ENCODE assay signal across 8 cellular contexts in the genomic region with DNA sequence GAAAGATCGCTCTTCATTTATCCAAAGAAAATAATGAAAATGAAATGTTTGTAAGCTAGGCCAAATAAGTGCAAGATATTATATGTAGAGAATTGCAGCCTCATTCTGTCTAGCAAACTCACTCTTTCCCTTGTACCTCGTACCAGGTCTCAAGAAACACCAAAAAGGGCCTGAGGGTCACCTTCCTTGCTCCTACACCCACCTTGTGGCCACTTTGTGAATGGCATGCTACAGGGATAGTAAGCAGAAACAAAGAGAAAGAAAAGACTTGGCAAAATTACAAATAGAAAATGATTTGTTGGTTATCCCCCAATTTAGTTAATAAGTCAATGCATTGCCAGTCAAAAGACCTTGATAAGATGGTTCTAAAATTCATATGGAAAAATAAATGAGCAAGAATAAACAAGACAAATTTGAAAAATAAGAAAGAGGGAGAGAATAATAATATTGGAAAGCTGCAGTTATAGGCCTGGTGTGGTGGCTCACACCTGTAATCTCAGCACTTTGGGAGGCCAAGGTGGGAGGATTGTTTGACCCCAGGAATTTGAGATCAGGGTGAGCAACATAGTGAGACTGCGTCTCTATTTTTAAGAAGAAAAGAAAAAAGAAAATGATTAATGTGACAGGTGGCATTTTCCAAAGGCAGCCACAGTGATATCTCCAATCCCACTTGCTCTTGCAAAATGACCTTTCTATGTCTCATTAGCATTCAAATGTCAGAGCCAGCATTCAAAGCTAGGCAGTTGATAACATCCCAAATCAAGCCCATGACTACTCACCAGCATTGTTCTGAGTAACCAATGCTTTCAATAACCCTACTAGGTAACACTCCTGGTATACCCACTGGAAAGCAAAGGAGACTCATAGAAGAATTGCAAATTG. TPM values are rescaled to one million over a fixed set of nuclear protein-coding genes. Genes with fewer than 3 reads are reported as not detected.
DNase-seq lines count a peak whose midpoint lies in the region; ATAC-seq and TF ChIP-seq lines count a peak whose summit lies in the region.

No MANE protein-coding gene starts in this region.

- ATAC-seq in GM18861 (IDR thresholded peaks at IDR 0.05; ENCODE audit: unreplicated experiment) (peak; percentile 40), PC-3 (no peak)

- H2AFZ ChIP-seq in PC-3 (ENCODE audit: low read length): no peak overlapping the region
- no peak overlapping the region for H2AFZ ChIP-seq in fibroblast of lung (ENCODE audit: low read length)

- no peaks in the 10 kb centered on the region for H3K9me3 ChIP-seq in PC-3 (ENCODE audit: low read length)
- H3K9me3 ChIP-seq in fibroblast of lung (ENCODE audit: control insufficient read depth, insufficient read depth, low read depth, low read length): no peaks in the 10 kb centered on the region
- no peaks in the 10 kb centered on the region for H3K9me3 ChIP-seq in tibial nerve

- POLR2A ChIA-PET in PC-3 (lab: Charles Lee; ENCODE audit: unreplicated experiment): no interaction called here

- peaks cover 35% of the 10 kb centered on the region for H3K4me1 Mint-ChIP-seq in activated T-cell treated with anti-CD3 and anti-CD28 coated beads, Interleukin-2, amount 50 U/mL, for 24 hours (ENCODE audit: low read depth)

- H3K4me2 ChIP-seq in PC-3 (ENCODE audit: low read length) (no peak overlapping the region), fibroblast of lung (ENCODE audit: extremely low read depth, insufficient read depth, low read length) (no peak overlapping the region)

- no peak for TF ChIP-seq EP300 in tibial nerve (IDR thresholded peaks at IDR 0.05)

- TF ChIP-seq POLR2A in tibial nerve (IDR thresholded peaks at IDR 0.05): no peak

- DNase-seq in AG08396 (ENCODE audit: low spot score): peak; percentile 59
- DNase-seq in KBM-7: peak; percentile 79
- DNase-seq in PC-3: peak; percentile 88
- DNase-seq in activated T-cell treated with anti-CD3 and anti-CD28 coated beads, Interleukin-2, amount 50 U/mL, for 24 hours: peak; percentile 77
- DNase-seq in fibroblast of lung (ENCODE audit: low read depth in 2 of 2): peak; percentile 67 to 82
- peak; percentile 52 for DNase-seq in non-pigmented ciliary epithelial cell (ENCODE audit: low read depth)
- DNase-seq in tibial nerve (ENCODE audit: low spot score in 2 of 2): peak; percentile 72 to 92

- TF ChIP-seq CTCF in PC-3 (conservative IDR thresholded peaks at IDR 0.05; ENCODE audit: low read depth, low read length): peak; percentile 89
- peak; percentile 97 to 99 for TF ChIP-seq CTCF in fibroblast of lung (conservative IDR thresholded peaks at IDR 0.05 in 1 of 2, IDR thresholded peaks at IDR 0.05 in 1 of 2; ENCODE audit: low read depth in 1 of 2, low read length in 2 of 2)
- TF ChIP-seq CTCF in tibial nerve (IDR thresholded peaks at IDR 0.05): peak; percentile 78 to 89 (median 81)

- intact Hi-C loops in PC-3 (cut with micrococcal nuclease): loop anchor here (1.0 to 5.0 kb wide), 4 partner anchors 68 to 443 kb away; partner anchors contain the start of genes APLF and FBXO48

- H3K27ac ChIP-seq in PC-3 (ENCODE audit: low read length): no peak overlapping the region
- H3K27ac ChIP-seq in fibroblast of lung (ENCODE audit: insufficient read depth, low read length): no peak overlapping the region
- H3K27ac ChIP-seq in tibial nerve: no peak overlapping the region

- no TSS peak for BruUV-seq in PC-3 (replicated peaks; lab: Mats Ljungman, UMichigan)

- H3K4me3 ChIP-seq in PC-3 (ENCODE audit: low read length) (no peak overlapping the region), fibroblast of lung (replicated peaks in 1 of 4; ENCODE audit: control extremely low read depth in 1 of 4, insufficient read depth in 1 of 4, low read depth in 3 of 4, low read length in 4 of 4) (no peak overlapping the region), tibial nerve (no peak overlapping the region)

- H3K4me3 Mint-ChIP-seq in activated T-cell treated with anti-CD3 and anti-CD28 coated beads, Interleukin-2, amount 50 U/mL, for 24 hours: no peak overlapping the region

- H3K27me3 ChIP-seq in PC-3 (ENCODE audit: low read length): no peaks in the 10 kb centered on the region
- no peaks in the 10 kb centered on the region for H3K27me3 ChIP-seq in fibroblast of lung (ENCODE audit: control insufficient read depth, insufficient read depth, low read length)
- H3K27me3 ChIP-seq in tibial nerve: no peaks in the 10 kb centered on the region

- H3K36me3 ChIP-seq in PC-3 (ENCODE audit: low read depth, low read length): no peaks in the 10 kb centered on the region
- no peaks in the 10 kb centered on the region for H3K36me3 ChIP-seq in fibroblast of lung (ENCODE audit: control insufficient read depth, insufficient read depth, low read length)
- H3K36me3 ChIP-seq in tibial nerve: no peaks in the 10 kb centered on the region

- peak overlapping the region; percentile 72 for H3K27ac Mint-ChIP-seq in activated T-cell treated with anti-CD3 and anti-CD28 coated beads, Interleukin-2, amount 50 U/mL, for 24 hours

- H3K36me3 Mint-ChIP-seq in activated T-cell treated with anti-CD3 and anti-CD28 coated beads, Interleukin-2, amount 50 U/mL, for 24 hours (ENCODE audit: low read depth): no peaks in the 10 kb centered on the region

- H3K9ac ChIP-seq in PC-3 (ENCODE audit: low read length) (no peak overlapping the region), fibroblast of lung (ENCODE audit: insufficient read depth, low read length) (no peak overlapping the region)

- in situ Hi-C loops in KBM-7 (cut with MboI; ENCODE audit: low pct_unique_long_range_greater_than_20kb, low sequenced_read_pairs): loop anchor here (10.0 to 25.0 kb wide), 2 partner anchors 55 to 173 kb away; partner anchors contain the start of gene ARHGAP25

- no peaks in the 10 kb centered on the region for H3K9me3 Mint-ChIP-seq in activated T-cell treated with anti-CD3 and anti-CD28 coated beads, Interleukin-2, amount 50 U/mL, for 24 hours

- H4K20me1 ChIP-seq in PC-3 (ENCODE audit: low read length) (no peaks in the 10 kb centered on the region), fibroblast of lung (ENCODE audit: control insufficient read depth, extremely low read depth, insufficient read depth, low read length) (no peaks in the 10 kb centered on the region)

- H3K4me1 ChIP-seq in PC-3 (ENCODE audit: insufficient read depth, low read length): peaks cover 29% of the 10 kb centered on the region
- H3K4me1 ChIP-seq in fibroblast of lung (ENCODE audit: control insufficient read depth, extremely low read depth, insufficient read depth, low read length): peaks cover 7% of the 10 kb centered on the region
- H3K4me1 ChIP-seq in tibial nerve: peaks cover 0 to 16% (median 6%) of the 10 kb centered on the region in 4 donors

- H3K9me2 ChIP-seq in PC-3 (replicated peaks; ENCODE audit: low read length): no peaks in the 10 kb centered on the region

- no peaks in the 10 kb centered on the region for H3F3A ChIP-seq in PC-3 (ENCODE audit: low read length, unreplicated experiment)

- H3K27me3 Mint-ChIP-seq in activated T-cell treated with anti-CD3 and anti-CD28 coated beads, Interleukin-2, amount 50 U/mL, for 24 hours: no peaks in the 10 kb centered on the region

- WGBS in tibial nerve, 2 donors: 65 to 70% methylated on average over 3 of the region's 3 CpGs

- H3K79me2 ChIP-seq in PC-3 (ENCODE audit: low read length) (no peaks in the 10 kb centered on the region), fibroblast of lung (ENCODE audit: control insufficient read depth, insufficient read depth, low read length) (no peaks in the 10 kb centered on the region)

- CTCF ChIA-PET in PC-3 (lab: Charles Lee): no interaction called here

RNA-seq across cellular contexts. Expression of gene BMP10, which starts 38.8 kb away (rescaled TPM):
- total RNA-seq in PC-3 (2014; rRNA removed) (not detected in 2 replicates), fibroblast of lung (not detected in 2 replicates), tibial nerve (not detected)
- polyA plus RNA-seq in fibroblast of lung: not detected in 2 replicates
- polyA plus RNA-seq in fibroblast of lung (2012): not detected in 2 replicates
- polyA minus RNA-seq in fibroblast of lung (ENCODE audit: low replicate concordance): not detected in 2 replicates

RNA-seq across cellular contexts. Expression of gene GKN2, which starts 42.7 kb away (rescaled TPM):
- total RNA-seq in PC-3 (2014; rRNA removed) (0.58 TPM in 1 of 2 replicates, not detected in the other), fibroblast of lung (not detected in 2 replicates), tibial nerve (not detected)
- not detected in 2 replicates for polyA plus RNA-seq in fibroblast of lung
- not detected in 2 replicates for polyA plus RNA-seq in fibroblast of lung (2012)
- not detected in 2 replicates for polyA minus RNA-seq in fibroblast of lung (ENCODE audit: low replicate concordance)
